ENCODE assay signal across 11 cellular contexts in genomic region chr10:32680803-32681557, GRCh38.
"Had no signal": no experiment of that assay in that cellular context is flagged by ENCODE, and none has a peak within 500 bp of the region (broad histone marks: within the 10 kb centered on the region; RNA-seq: fewer than 3 reads in every experiment).

No MANE protein-coding gene starts in this region.

- H3K9me3 ChIP-seq: uterus had no signal

- H3K36me3 ChIP-seq: uterus had no signal

- H3K27ac ChIP-seq: heart left ventricle, left ventricle myocardium inferior, psoas muscle, uterus had no signal

- H3K4me3 ChIP-seq: heart left ventricle, left ventricle myocardium inferior, psoas muscle, uterus had no signal

- DNase-seq: activated CD4-positive, alpha-beta T cell treated with anti-CD3 and anti-CD28 coated beads, Interleukin-2, amount 50 U/mL, for 1 hour; activated CD4-positive, CD25-positive, alpha-beta regulatory T cell; activated naive CD4-positive, alpha-beta T cell treated with anti-CD3 and anti-CD28 coated beads, Interleukin-2, amount 50 U/mL, for 16 hours; foreskin melanocyte; heart left ventricle; left ventricle myocardium inferior; mesenchymal stem cell; nephron progenitor cell; psoas muscle; stimulated activated CD4-positive, alpha-beta T cell treated with anti-CD3 and anti-CD28 coated beads, Interleukin-4, amount 100 ng/mL, for 24 hours; uterus had no signal

- H3K27me3 ChIP-seq: heart left ventricle, uterus had no signal

- ATAC-seq: heart left ventricle, psoas muscle had no signal

- H3K4me1 ChIP-seq: heart left ventricle, left ventricle myocardium inferior, psoas muscle, uterus had no signal
